Comparison of ENCODE assay signal across 16 cellular contexts in genomic region chr3:157121522-157121921, GRCh38.
"Had no signal": no experiment of that assay in that cellular context is flagged by ENCODE, and none has a peak within 500 bp of the region (broad histone marks: within the 10 kb centered on the region; RNA-seq: fewer than 3 reads in every experiment).

No MANE protein-coding gene starts in this region.

- H3K9me3 Mint-ChIP-seq: dendritic cell treated with granulocyte-macrophage colony-stimulating factor and Interleukin-4, amounts not matched to agents 40 ng/mL and 50 ng/mL, for 4 days; effector memory CD8-positive, alpha-beta T cell; immature natural killer cell; natural killer cell had no signal

- H3K36me3 Mint-ChIP-seq: immature natural killer cell, natural killer cell had no signal

- H3K4me3 Mint-ChIP-seq: dendritic cell treated with granulocyte-macrophage colony-stimulating factor and Interleukin-4, amounts not matched to agents 40 ng/mL and 50 ng/mL, for 4 days; effector memory CD8-positive, alpha-beta T cell; immature natural killer cell; natural killer cell had no signal

- DNase-seq: activated CD4-positive, CD25-positive, alpha-beta regulatory T cell; activated naive CD4-positive, alpha-beta T cell treated with anti-CD3 and anti-CD28 coated beads, Interleukin-2, amount 50 U/mL, for 16 hours; adrenal gland; effector memory CD8-positive, alpha-beta T cell; immature natural killer cell; left cardiac atrium; natural killer cell; occipital lobe; psoas muscle; sigmoid colon; stimulated activated CD4-positive, alpha-beta T cell treated with anti-CD3 and anti-CD28 coated beads, Interleukin-4, amount 100 ng/mL, for 1 hour; stimulated activated CD8-positive, alpha-beta memory T cell treated with anti-CD3 and anti-CD28 coated beads, Interleukin-4, amount 100 ng/mL, for 48 hours; stimulated activated naive CD8-positive, alpha-beta T cell treated with anti-CD3 and anti-CD28 coated beads, Interleukin-15, Interleukin-2, amounts not matched to agents 100 U/mL and 50 U/mL, for 24 hours; T-helper 1 cell had no signal

- H3K27ac ChIP-seq: adrenal gland, psoas muscle had no signal

- H3K9me3 ChIP-seq: adrenal gland, psoas muscle, sigmoid colon had no signal

- H3K36me3 ChIP-seq: adrenal gland, sigmoid colon had no signal

- H3K4me1 ChIP-seq: adrenal gland had no signal

- H3K27ac Mint-ChIP-seq: dendritic cell treated with granulocyte-macrophage colony-stimulating factor and Interleukin-4, amounts not matched to agents 40 ng/mL and 50 ng/mL, for 4 days; effector memory CD8-positive, alpha-beta T cell; natural killer cell had no signal

- H3K27me3 Mint-ChIP-seq: effector memory CD8-positive, alpha-beta T cell had no signal

- ATAC-seq: effector memory CD8-positive, alpha-beta T cell; natural killer cell had no signal

- H3K27me3 ChIP-seq: adrenal gland, sigmoid colon had no signal

- H3K4me3 ChIP-seq: adrenal gland, lung, psoas muscle, sigmoid colon had no signal
